ENCODE assay signal across 17 cellular contexts in the genomic region with DNA sequence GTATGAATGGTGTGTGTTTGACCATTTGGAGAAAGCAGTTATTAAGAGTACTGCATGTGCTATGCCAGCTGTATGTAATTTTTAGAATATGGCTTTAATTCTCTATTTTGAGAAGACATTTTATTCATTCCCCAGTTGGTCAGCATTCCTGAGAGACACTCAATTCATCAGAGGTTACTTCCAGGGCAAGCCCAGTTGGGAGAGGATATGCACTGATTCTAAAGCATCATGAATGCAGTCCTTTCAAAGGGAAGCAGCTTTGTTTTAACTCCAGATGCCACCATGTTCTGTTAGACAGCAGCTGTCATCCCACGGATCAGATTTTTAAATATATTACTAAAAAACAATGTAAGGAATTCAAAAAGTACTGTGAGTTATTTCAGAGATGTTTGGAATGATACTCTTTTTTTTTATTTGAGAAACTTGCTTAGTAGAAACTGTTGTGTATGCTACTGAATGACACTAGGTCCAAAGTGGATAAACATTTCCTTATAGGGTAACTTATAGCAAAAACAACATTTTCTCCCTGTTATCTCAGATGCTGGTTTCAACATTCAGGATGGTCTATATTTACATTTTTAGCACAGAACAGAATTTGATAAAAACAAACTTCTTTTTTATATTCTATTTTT.
DNase-seq lines count a peak whose midpoint lies in the region; TF ChIP-seq lines count a peak whose summit lies in the region.
"Had no signal": no experiment of that assay in that cellular context is flagged by ENCODE, and none has a peak within 500 bp of the region (broad histone marks: within the 10 kb centered on the region; RNA-seq: fewer than 3 reads in every experiment).

No MANE protein-coding gene starts in this region.

- H3K4me3 ChIP-seq in AG04449 (ENCODE audit: low read depth, low read length) = no peak overlapping the region
- no peak overlapping the region for H3K4me3 ChIP-seq in choroid plexus epithelial cell (ENCODE audit: low read depth, low read length)
- H3K4me3 ChIP-seq: heart left ventricle, upper lobe of left lung had no signal

- POLR2A ChIA-PET in AG04449 (lab: Yijun Ruan, JAX) = interaction anchor here (0.9 to 1.0 kb wide), 2 partner anchors 12 to 14 kb away, joined by 4 to 6 read pairs; no protein-coding TSS in a partner anchor

- DNase-seq in AG04449 (ENCODE audit: low read depth, low spot score) (peak; percentile 94), HFFc6 (peak; percentile 63), choroid plexus epithelial cell (ENCODE audit: low read depth) (peak; percentile 84), kidney glomerular epithelial cell (lab: John Stamatoyannopoulos, UW) (peak; percentile 12), SHP77 treated with DMSO at 0.1 percent for 48 hours (lab: John Stamatoyannopoulos, UW) (no peak), SW 1271 (lab: John Stamatoyannopoulos, UW) (no peak), anterior cingulate cortex (lab: John Stamatoyannopoulos, UW) (no peak), NCI-H345 treated with DMSO at 0.1 percent for 48 hours (lab: John Stamatoyannopoulos, UW; ENCODE audit: unreplicated experiment) (no peak)
- DNase-seq: effector memory CD4-positive, alpha-beta T cell; heart left ventricle; left colon; natural killer cell; NCI-H2227 treated with DMSO at 0.1 percent for 48 hours; stimulated activated CD4-positive, alpha-beta T cell treated with anti-CD3 and anti-CD28 coated beads, Interleukin-4, amount 100 ng/mL, for 1 hour; upper lobe of left lung; WERI-Rb-1 had no signal

- H3K27me3 Mint-ChIP-seq in HFFc6 (ENCODE audit: insufficient read depth) = no peaks in the 10 kb centered on the region

- H3K4me1 Mint-ChIP-seq in HFFc6 (ENCODE audit: low read depth) = peaks cover 43% of the 10 kb centered on the region
- H3K4me1 Mint-ChIP-seq: natural killer cell had no signal

- CTCF ChIA-PET in AG04449 (lab: Yijun Ruan, JAX) = interaction anchor here (0.8 to 5.4 kb wide), 5 partner anchors 10 to 151 kb away, joined by 3 to 38 read pairs (median 6); partner anchors contain the start of gene B3GALT2

- H3K9me3 Mint-ChIP-seq in HFFc6 = peaks cover 21% of the 10 kb centered on the region

- peaks cover 32% of the 10 kb centered on the region for H3K36me3 Mint-ChIP-seq in HFFc6 (ENCODE audit: low read depth)

- TF ChIP-seq CTCF in AG04449 (IDR thresholded peaks at IDR 0.05; ENCODE audit: insufficient read depth, low read length, missing control alignments) = no peak
- no peak for TF ChIP-seq CTCF in HFFc6 (IDR thresholded peaks at IDR 0.05)
- TF ChIP-seq CTCF in choroid plexus epithelial cell (conservative IDR thresholded peaks at IDR 0.05; ENCODE audit: low read depth, low read length) = no peak

- H3K4me3 Mint-ChIP-seq in HFFc6 = peak overlapping the region; percentile 42; the same call in 1 of the 2 replicates
- H3K4me3 Mint-ChIP-seq: natural killer cell had no signal

- H3K27ac Mint-ChIP-seq in HFFc6 = peak overlapping the region; percentile 72
- H3K27ac Mint-ChIP-seq: activated T-helper 2 cell treated with anti-CD3 and anti-CD28 coated beads, Interferon-gamma antibody, Interleukin-2, Interleukin-4, amounts not matched to agents 10 μg/mL and 5 μg/mL and 100 μg/mL, durations not matched to agents 14 hours and 24 hours and 36 hours; natural killer cell had no signal

Comparison
In these comparisons a context has a peak if more than half of its experiments do, and no peak if none do; other contexts are left out.
1. DNase-seq: peak in AG04449 (single experiment), HFFc6 (single experiment), choroid plexus epithelial cell (single experiment) and kidney glomerular epithelial cell (single experiment); none in SHP77 treated with DMSO at 0.1 percent for 48 hours (single experiment), SW 1271 (0 of 2), anterior cingulate cortex (0 of 58) and NCI-H345 treated with DMSO at 0.1 percent for 48 hours (single experiment).